15 cellular contexts compared by ENCODE assay signal in the genomic region with DNA sequence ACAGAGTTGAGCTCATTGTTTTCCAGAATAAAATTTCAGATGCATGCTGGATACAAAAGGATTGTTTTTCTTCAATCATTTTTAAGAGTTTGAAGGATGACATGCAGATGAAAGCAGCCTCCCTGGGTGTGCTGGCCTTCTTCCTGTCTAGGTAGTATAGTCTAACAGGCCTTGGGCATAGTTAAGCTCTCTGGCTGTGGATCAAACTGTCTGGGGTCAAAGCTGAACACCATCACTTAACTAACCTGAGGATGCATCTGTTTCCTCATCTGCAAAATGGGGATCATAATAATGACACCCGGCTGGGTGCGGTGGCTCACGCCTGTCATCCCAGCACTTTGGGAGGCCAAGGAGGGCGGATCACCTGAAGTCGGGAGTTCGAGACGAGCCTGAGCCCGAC. TPM values are rescaled to one million over a fixed set of nuclear protein-coding genes. Genes with fewer than 3 reads are reported as not detected.
DNase-seq lines count a peak whose midpoint lies in the region; ATAC-seq and TF ChIP-seq lines count a peak whose summit lies in the region.
"Had no signal": no experiment of that assay in that cellular context is flagged by ENCODE, and none has a peak within 500 bp of the region (broad histone marks: within the 10 kb centered on the region; RNA-seq: fewer than 3 reads in every experiment).

No MANE protein-coding gene starts in this region.

- POLR2A ChIA-PET in activated CD8-positive, alpha-beta T cell treated with anti-CD3 and anti-CD28 coated beads, Interleukin-2, amount 10 ng/mL, durations not matched to agents 7 days and 5 days (lab: Charles Lee), result interaction anchor here (0.6 to 0.7 kb wide), 2 partner anchors 11 to 157 kb away, joined by 5 read pairs; no protein-coding TSS in a partner anchor
- POLR2A ChIA-PET in activated CD8-positive, alpha-beta T cell treated with anti-CD3 and anti-CD28 coated beads for 36 hours (lab: Charles Lee), result no interaction called here

- H4K20me1 ChIP-seq in hepatocyte (ENCODE audit: insufficient read depth, poor library complexity, severe bottlenecking), result no peaks in the 10 kb centered on the region

- H2AFZ ChIP-seq in hepatocyte, result no peak overlapping the region
- H2AFZ ChIP-seq: GM23338 had no signal

- 80 to 81% methylated on average over 2 to 8 of the region's 8 CpGs for WGBS in esophagus squamous epithelium, 2 donors
- 73 to 83% methylated on average over 8 of the region's 8 CpGs for WGBS in testis, 2 donors
- WGBS in hepatocyte (ENCODE audit: low lambda C conversion rate, missing lambda C conversion rate), result 93% methylated on average over 8 of the region's 8 CpGs

- DNase-seq in activated CD8-positive, alpha-beta T cell treated with anti-CD3 and anti-CD28 coated beads, Interleukin-2, amount 10 ng/mL, durations not matched to agents 7 days and 5 days, result no peak
- no peak for DNase-seq in activated CD8-positive, alpha-beta T cell treated with anti-CD3 and anti-CD28 coated beads for 36 hours
- no peak for DNase-seq in esophagus squamous epithelium (lab: John Stamatoyannopoulos, UW)
- DNase-seq in testis, result no peak
- no peak for DNase-seq in hepatocyte (ENCODE audit: low spot score)
- DNase-seq: activated CD4-positive, CD25-positive, alpha-beta regulatory T cell treated with anti-CD3 and anti-CD28 coated beads, Interleukin-2, amount 50 U/mL, for 72 hours; activated naive CD4-positive, alpha-beta T cell; foreskin melanocyte; left colon; NCI-H1105 treated with DMSO at 0.1 percent for 48 hours; SK-N-SH; stimulated activated naive CD4-positive, alpha-beta T cell had no signal

- no peaks in the 10 kb centered on the region for H3K79me2 ChIP-seq in hepatocyte

- no peak overlapping the region for H3K4me2 ChIP-seq in hepatocyte
- H3K4me2 ChIP-seq: A549, SK-N-SH had no signal

- H3K9me3 ChIP-seq in esophagus squamous epithelium (no peaks in the 10 kb centered on the region), testis (no peaks in the 10 kb centered on the region), hepatocyte (ENCODE audit: low read depth) (no peaks in the 10 kb centered on the region)
- H3K9me3 ChIP-seq: A549, SK-N-SH had no signal

- H3K27me3 Mint-ChIP-seq in activated CD8-positive, alpha-beta T cell treated with anti-CD3 and anti-CD28 coated beads, Interleukin-2, amount 10 ng/mL, durations not matched to agents 7 days and 5 days (ENCODE audit: low read depth), result no peaks in the 10 kb centered on the region
- H3K27me3 Mint-ChIP-seq in activated CD8-positive, alpha-beta T cell treated with anti-CD3 and anti-CD28 coated beads for 36 hours, result no peaks in the 10 kb centered on the region

- H3K9me2 ChIP-seq in hepatocyte (replicated peaks; ENCODE audit: insufficient read depth), result no peaks in the 10 kb centered on the region
- H3K9me2 ChIP-seq: SK-N-SH had no signal

- H3K27ac Mint-ChIP-seq in activated CD8-positive, alpha-beta T cell treated with anti-CD3 and anti-CD28 coated beads, Interleukin-2, amount 10 ng/mL, durations not matched to agents 7 days and 5 days, result peak overlapping the region; percentile 67
- no peak overlapping the region for H3K27ac Mint-ChIP-seq in activated CD8-positive, alpha-beta T cell treated with anti-CD3 and anti-CD28 coated beads for 36 hours

- no peaks in the 10 kb centered on the region for H3K9me3 Mint-ChIP-seq in activated CD8-positive, alpha-beta T cell treated with anti-CD3 and anti-CD28 coated beads, Interleukin-2, amount 10 ng/mL, durations not matched to agents 7 days and 5 days (ENCODE audit: insufficient read depth)
- H3K9me3 Mint-ChIP-seq in activated CD8-positive, alpha-beta T cell treated with anti-CD3 and anti-CD28 coated beads for 36 hours, result no peaks in the 10 kb centered on the region
- H3K9me3 Mint-ChIP-seq: GM23338 had no signal

- TF ChIP-seq CTCF in activated CD8-positive, alpha-beta T cell treated with anti-CD3 and anti-CD28 coated beads for 36 hours (IDR thresholded peaks at IDR 0.05), result no peak
- no peak for TF ChIP-seq CTCF in esophagus squamous epithelium (IDR thresholded peaks at IDR 0.05)
- TF ChIP-seq CTCF in testis (IDR thresholded peaks at IDR 0.05), result no peak
- TF ChIP-seq CTCF in hepatocyte (IDR thresholded peaks at IDR 0.05; ENCODE audit: poor library complexity), result no peak

- no peak overlapping the region for H3K4me3 Mint-ChIP-seq in activated CD8-positive, alpha-beta T cell treated with anti-CD3 and anti-CD28 coated beads, Interleukin-2, amount 10 ng/mL, durations not matched to agents 7 days and 5 days
- H3K4me3 Mint-ChIP-seq in activated CD8-positive, alpha-beta T cell treated with anti-CD3 and anti-CD28 coated beads for 36 hours, result no peak overlapping the region
- H3K4me3 Mint-ChIP-seq: GM23338 had no signal

- ATAC-seq in activated CD8-positive, alpha-beta T cell treated with anti-CD3 and anti-CD28 coated beads, Interleukin-2, amount 10 ng/mL, durations not matched to agents 7 days and 5 days, result no peak
- no peak for ATAC-seq in activated CD8-positive, alpha-beta T cell treated with anti-CD3 and anti-CD28 coated beads for 36 hours
- ATAC-seq in HG02938 (IDR thresholded peaks at IDR 0.05; ENCODE audit: unreplicated experiment), result no peak
- ATAC-seq: A549 had no signal

- H3K36me3 ChIP-seq in esophagus squamous epithelium, result no peaks in the 10 kb centered on the region
- no peaks in the 10 kb centered on the region for H3K36me3 ChIP-seq in testis (ENCODE audit: low read depth, missing control alignments)
- no peaks in the 10 kb centered on the region for H3K36me3 ChIP-seq in hepatocyte (replicated peaks; ENCODE audit: insufficient read depth, low read depth)

- H3K4me3 ChIP-seq in esophagus squamous epithelium (no peak overlapping the region), testis (no peak overlapping the region), hepatocyte (no peak overlapping the region)
- H3K4me3 ChIP-seq: A549, GM23338 had no signal

- no peak for TF ChIP-seq POLR2A in esophagus squamous epithelium (IDR thresholded peaks at IDR 0.05)
- no peak for TF ChIP-seq POLR2A in testis (IDR thresholded peaks at IDR 0.05)

- H3K27ac ChIP-seq in esophagus squamous epithelium (peak overlapping the region; percentile 31 to 86 (median 84)), testis (peak overlapping the region; percentile 50 to 72), hepatocyte (no peak overlapping the region)
- H3K27ac ChIP-seq: A549 had no signal

- H3K36me3 Mint-ChIP-seq in activated CD8-positive, alpha-beta T cell treated with anti-CD3 and anti-CD28 coated beads, Interleukin-2, amount 10 ng/mL, durations not matched to agents 7 days and 5 days (ENCODE audit: low read depth), result no peaks in the 10 kb centered on the region
- H3K36me3 Mint-ChIP-seq in activated CD8-positive, alpha-beta T cell treated with anti-CD3 and anti-CD28 coated beads for 36 hours (ENCODE audit: low read depth), result no peaks in the 10 kb centered on the region

- no peaks in the 10 kb centered on the region for H3K27me3 ChIP-seq in esophagus squamous epithelium
- H3K27me3 ChIP-seq in testis, result no peaks in the 10 kb centered on the region
- H3K27me3 ChIP-seq in hepatocyte, result no peaks in the 10 kb centered on the region

- H3K4me1 ChIP-seq in esophagus squamous epithelium (peaks cover 0 to 40% (median 20%) of the 10 kb centered on the region in 3 donors), testis (peaks cover 13% of the 10 kb centered on the region), hepatocyte (ENCODE audit: insufficient read depth) (peaks cover 18% of the 10 kb centered on the region)

- CTCF ChIA-PET in activated CD8-positive, alpha-beta T cell treated with anti-CD3 and anti-CD28 coated beads, Interleukin-2, amount 10 ng/mL, durations not matched to agents 7 days and 5 days (lab: Charles Lee), result interaction anchor here (0.9 to 1.2 kb wide), 3 partner anchors 68 to 222 kb away, joined by 3 to 4 read pairs (median 3); no protein-coding TSS in a partner anchor
- CTCF ChIA-PET in activated CD8-positive, alpha-beta T cell treated with anti-CD3 and anti-CD28 coated beads for 36 hours (lab: Charles Lee), result interaction anchor here (1.5 to 4.2 kb wide), 2 partner anchors 9 to 120 kb away, joined by 4 to 10 read pairs; partner anchors contain the start of gene C1orf210

- intact Hi-C loops in activated CD8-positive, alpha-beta T cell treated with anti-CD3 and anti-CD28 coated beads for 36 hours (cut with micrococcal nuclease), result no loop called here
- intact Hi-C loops in esophagus squamous epithelium (cut with DNase I), result no loop called here
- intact Hi-C loops in testis (cut with DNase I; ENCODE audit: low total_unique reads), result no loop called here

- H3K4me1 Mint-ChIP-seq in activated CD8-positive, alpha-beta T cell treated with anti-CD3 and anti-CD28 coated beads, Interleukin-2, amount 10 ng/mL, durations not matched to agents 7 days and 5 days (ENCODE audit: low read depth), result peaks cover 24% of the 10 kb centered on the region
- H3K4me1 Mint-ChIP-seq in activated CD8-positive, alpha-beta T cell treated with anti-CD3 and anti-CD28 coated beads for 36 hours (ENCODE audit: low read depth), result peaks cover 14% of the 10 kb centered on the region

RNA-seq across cellular contexts. Expression of gene TIE1, which starts 6.0 kb away (rescaled TPM):
- total RNA-seq in activated CD8-positive, alpha-beta T cell treated with anti-CD3 and anti-CD28 coated beads, Interleukin-2, amount 10 ng/mL, durations not matched to agents 7 days and 5 days, result 1 to 10 TPM in 1 of 2 experiments, under 1 TPM in 1; 0.53 to 1.3 TPM
- total RNA-seq in activated CD8-positive, alpha-beta T cell treated with anti-CD3 and anti-CD28 coated beads for 36 hours, result under 1 TPM in 1 of 2 experiments, not detected in 1; 0.25 TPM
- 10 to 100 TPM in 1 of 4 donors, 1 to 10 TPM in 3; 3.1 to 16.6 (median 5.9) TPM for total RNA-seq in esophagus squamous epithelium
- 10 to 100 TPM; 10.5 to 16.8 TPM for total RNA-seq in testis
- polyA plus RNA-seq in testis (ENCODE audit: insufficient read depth, low read depth, low replicate concordance), result 10.9 TPM
- total RNA-seq in hepatocyte, result 1.2 and 1.8 TPM in 2 replicates
- polyA plus RNA-seq in hepatocyte, result 0.33 and 1.8 TPM in 2 replicates
- polyA plus RNA-seq: A549 had no signal

RNA-seq across cellular contexts. Expression of gene C1orf210, which starts 9.4 kb away (rescaled TPM):
- total RNA-seq in activated CD8-positive, alpha-beta T cell treated with anti-CD3 and anti-CD28 coated beads, Interleukin-2, amount 10 ng/mL, durations not matched to agents 7 days and 5 days, result not detected
- not detected for total RNA-seq in activated CD8-positive, alpha-beta T cell treated with anti-CD3 and anti-CD28 coated beads for 36 hours
- total RNA-seq in esophagus squamous epithelium, result 10 to 100 TPM in 2 of 4 donors, 1 to 10 TPM in 2; 7.9 to 16.2 (median 11.4) TPM
- under 1 TPM in 1 of 2 donors, not detected in 1; 0.25 TPM for total RNA-seq in testis
- 0.71 TPM for polyA plus RNA-seq in testis (ENCODE audit: insufficient read depth, low read depth, low replicate concordance)
- total RNA-seq in hepatocyte, result 32.3 and 43.9 TPM in 2 replicates
- 30.5 and 47.4 TPM in 2 replicates for polyA plus RNA-seq in hepatocyte
- polyA plus RNA-seq: A549, SK-N-SH had no signal

RNA-seq across cellular contexts. Expression of gene TMEM125, which starts 25.0 kb away (rescaled TPM):
- total RNA-seq in activated CD8-positive, alpha-beta T cell treated with anti-CD3 and anti-CD28 coated beads, Interleukin-2, amount 10 ng/mL, durations not matched to agents 7 days and 5 days, result not detected
- total RNA-seq in activated CD8-positive, alpha-beta T cell treated with anti-CD3 and anti-CD28 coated beads for 36 hours, result under 1 TPM in 1 of 2 experiments, not detected in 1; 0.81 TPM
- total RNA-seq in esophagus squamous epithelium (10 to 100 TPM in 2 of 4 donors, 1 to 10 TPM in 2; 4.2 to 15.5 (median 10.2) TPM), testis (1 to 10 TPM in 1 of 2 donors, under 1 TPM in 1; 0.71 to 2.0 TPM), hepatocyte (28.7 and 29.8 TPM in 2 replicates)
- polyA plus RNA-seq in testis (ENCODE audit: insufficient read depth, low read depth, low replicate concordance) (2.2 TPM), hepatocyte (43.1 and 50.3 TPM in 2 replicates)
- polyA plus RNA-seq: A549, SK-N-SH had no signal

RNA-seq across cellular contexts. Expression of gene MPL, which starts 42.9 kb away (rescaled TPM):
- not detected for total RNA-seq in activated CD8-positive, alpha-beta T cell treated with anti-CD3 and anti-CD28 coated beads, Interleukin-2, amount 10 ng/mL, durations not matched to agents 7 days and 5 days
- total RNA-seq in activated CD8-positive, alpha-beta T cell treated with anti-CD3 and anti-CD28 coated beads for 36 hours, result not detected
- total RNA-seq in esophagus squamous epithelium (not detected), testis (under 1 TPM; 0.47 to 0.56 TPM), hepatocyte (not detected in 2 replicates)
- polyA plus RNA-seq in testis (ENCODE audit: insufficient read depth, low read depth, low replicate concordance) (0.32 TPM), hepatocyte (0.16 and 0.54 TPM in 2 replicates)
- total RNA-seq: GM23338 had no signal
- polyA plus RNA-seq: A549, GM23338, SK-N-SH had no signal

Comparison
In these comparisons a context has a peak if more than half of its experiments do, and no peak if none do; other contexts are left out.
1. RNA of gene C1orf210, which starts 9.4 kb away (total RNA-seq): 32.3 to 43.9 TPM in hepatocyte and 7.9 to 16.2 TPM in esophagus squamous epithelium; 0.25 TPM in testis, not detected in activated CD8-positive, alpha-beta T cell treated with anti-CD3 and anti-CD28 coated beads, Interleukin-2, amount 10 ng/mL, durations not matched to agents 7 days and 5 days and not detected in activated CD8-positive, alpha-beta T cell treated with anti-CD3 and anti-CD28 coated beads for 36 hours; every median in the first group is over 4 times any median in the second.